Comparison of ENCODE assay signal across 1 cellular context in genomic region chr3:149020839-149021252, GRCh38.
TF ChIP-seq lines count a peak whose summit lies in the region.

No MANE protein-coding gene starts in this region.

TF ChIP-seq in IMR-90, 13 proteins besides CTCF, POLR2A, EP300 and RAD21 (continued from another document):
- TF ChIP-seq NFE2L2 (IDR thresholded peaks at IDR 0.05; ENCODE audit: low read depth, low read length): no peak
